ENCODE assay signal across 20 cellular contexts in genomic region chr3:193983846-193984245, GRCh38.
DNase-seq lines count a peak whose midpoint lies in the region; ATAC-seq and TF ChIP-seq lines count a peak whose summit lies in the region.
"Had no signal": no experiment of that assay in that cellular context is flagged by ENCODE, and none has a peak within 500 bp of the region (broad histone marks: within the 10 kb centered on the region; RNA-seq: fewer than 3 reads in every experiment).

No MANE protein-coding gene starts in this region.

- WGBS in stomach, 5 donors, result 81 to 90% (median 87%) methylated on average over 2 of the region's 2 CpGs

- H3K36me3 ChIP-seq in lower lobe of right lung (no peaks in the 10 kb centered on the region), stomach (no peaks in the 10 kb centered on the region)

- TF ChIP-seq POLR2A in stomach (IDR thresholded peaks at IDR 0.05), result no peak

- H3K4me1 ChIP-seq in lower lobe of right lung (peaks cover 38% of the 10 kb centered on the region), stomach (peaks cover 4 to 35% (median 15%) of the 10 kb centered on the region in 4 donors)

- H3K36me3 Mint-ChIP-seq in Calu3 (ENCODE audit: insufficient read depth, unreplicated experiment), result no peaks in the 10 kb centered on the region

- no peaks in the 10 kb centered on the region for H3K9me3 Mint-ChIP-seq in Calu3 (ENCODE audit: low read depth, unreplicated experiment)

- DNase-seq in Calu3 (no peak), lower lobe of right lung (no peak), stomach (no peak), T-helper 1 cell (no peak)
- no peak for DNase-seq in activated CD4-positive, alpha-beta T cell treated with anti-CD3 and anti-CD28 coated beads for 4 hours
- DNase-seq: DMS153, DND-41, GOT3, HCEC 1CT, NCI-H1092, NCI-H1417 treated with DMSO at 0.1 percent for 48 hours, NCI-H1694 treated with DMSO at 0.1 percent for 48 hours, NCI-H2081 treated with DMSO at 0.1 percent for 48 hours, NCI-H2171, NCI-H226, NCI-H524, NCI-H774, SK-N-SH had no signal

- ATAC-seq in lower lobe of right lung, result no peak
- ATAC-seq in HG02763 (IDR thresholded peaks at IDR 0.05; ENCODE audit: unreplicated experiment), result no peak

- 0 out of 2 replicates have a peak overlapping the region, but pooled peaks have one; percentile 10 for H3K27ac ChIP-seq in VCaP
- peak overlapping the region; percentile 38 for H3K27ac ChIP-seq in lower lobe of right lung
- H3K27ac ChIP-seq in stomach, result peak overlapping the region in 3 of 5 donors; percentile 34 to 51 (median 45)

- peak overlapping the region; percentile 12 for H3K27ac Mint-ChIP-seq in Calu3 (ENCODE audit: unreplicated experiment)

- BruUV-seq in Calu3 (replicated peaks; lab: Mats Ljungman, UMichigan), result no TSS peak

- H3K4me1 Mint-ChIP-seq in Calu3 (ENCODE audit: low read depth, unreplicated experiment), result peaks cover 22% of the 10 kb centered on the region

- TF ChIP-seq CTCF in Calu3 (IDR thresholded peaks at IDR 0.05; ENCODE audit: unreplicated experiment) (no peak), VCaP (conservative IDR thresholded peaks at IDR 0.05) (no peak), lower lobe of right lung (IDR thresholded peaks at IDR 0.05) (no peak), stomach (IDR thresholded peaks at IDR 0.05) (no peak)

- H3K9me3 ChIP-seq in lower lobe of right lung, result no peaks in the 10 kb centered on the region
- no peaks in the 10 kb centered on the region for H3K9me3 ChIP-seq in stomach
- H3K9me3 ChIP-seq: SK-N-SH had no signal

- no peak overlapping the region for H3K4me3 Mint-ChIP-seq in Calu3 (ENCODE audit: low read depth, unreplicated experiment)

- CTCF ChIA-PET in Calu3 (lab: Charles Lee), result no interaction called here

- no peaks in the 10 kb centered on the region for H3K27me3 ChIP-seq in lower lobe of right lung (ENCODE audit: low read depth)
- no peaks in the 10 kb centered on the region for H3K27me3 ChIP-seq in stomach

- no peak overlapping the region for H3K4me3 ChIP-seq in lower lobe of right lung
- H3K4me3 ChIP-seq in stomach, result no peak overlapping the region

- intact Hi-C loops in Calu3 (cut with micrococcal nuclease; ENCODE audit: unreplicated experiment), result no loop called here
- intact Hi-C loops in lower lobe of right lung (cut with DNase I), result no loop called here
- intact Hi-C loops in stomach (cut with DNase I; ENCODE audit: low total_unique reads), result no loop called here

- TF ChIP-seq EP300 in stomach (IDR thresholded peaks at IDR 0.05), result no peak

- H3K27me3 Mint-ChIP-seq in Calu3 (ENCODE audit: unreplicated experiment), result no peaks in the 10 kb centered on the region
